ENCODE assay signal across 9 cellular contexts in the genomic region with DNA sequence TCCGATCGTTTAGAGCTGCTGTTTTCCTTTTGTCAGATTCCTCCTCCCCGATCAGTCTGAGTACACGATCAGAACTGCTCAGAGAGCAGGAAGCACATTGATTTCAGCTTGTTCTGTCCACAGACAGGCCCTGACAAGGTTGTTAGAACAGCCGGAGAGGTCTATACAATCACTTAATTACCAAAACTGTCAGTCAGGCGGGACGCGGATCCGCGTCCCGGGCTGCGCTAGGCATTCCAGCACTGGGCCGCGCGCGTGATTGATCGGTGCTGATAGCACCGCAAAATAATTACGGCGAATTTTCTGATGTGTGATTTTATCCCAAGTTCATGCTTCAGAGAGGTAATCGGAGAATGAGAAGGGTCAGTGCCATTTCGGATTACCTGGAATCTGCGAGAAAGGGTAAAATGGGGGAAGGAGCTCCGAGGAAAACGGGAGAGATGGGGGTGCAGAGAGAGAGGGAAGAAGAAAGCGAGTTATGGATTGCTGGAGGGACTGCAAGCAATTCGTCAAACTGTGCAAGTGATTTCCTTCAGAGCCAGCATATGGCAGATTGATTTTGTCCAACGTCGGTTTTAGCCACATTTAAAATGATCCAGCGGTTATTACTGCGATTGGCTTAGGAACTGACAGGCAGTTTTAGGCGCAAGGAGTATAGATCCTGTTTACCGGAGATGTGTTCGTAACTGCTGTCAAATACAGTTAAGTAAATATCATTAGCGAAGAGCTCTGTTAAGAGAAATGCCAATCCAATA. TPM values are rescaled to one million over a fixed set of nuclear protein-coding genes. Genes with fewer than 3 reads are reported as not detected.
DNase-seq lines count a peak whose midpoint lies in the region; ATAC-seq and TF ChIP-seq lines count a peak whose summit lies in the region.
"Had no signal": no experiment of that assay in that cellular context is flagged by ENCODE, and none has a peak within 500 bp of the region (broad histone marks: within the 10 kb centered on the region; RNA-seq: fewer than 3 reads in every experiment).

No MANE protein-coding gene starts in this region.

- peak overlapping the region; percentile 61 for H3K4me2 ChIP-seq in osteoblast (ENCODE audit: insufficient read depth, low read length)

- ATAC-seq in T-cell (replicated peaks in 1 of 4) = peak in 1 of 4 experiments; percentile 45
- peak; percentile 20 for ATAC-seq in esophagus mucosa

- no peaks in the 10 kb centered on the region for H3K79me2 ChIP-seq in osteoblast (ENCODE audit: insufficient read depth, low read length)

- peak overlapping the region in 7 of 8 donors; percentile 11 to 86 (median 70) for H3K27ac Mint-ChIP-seq in CD8-positive, alpha-beta memory T cell
- H3K27ac Mint-ChIP-seq in T-cell = peak overlapping the region in 1 of 2 donors; percentile 69

- H3K4me1 ChIP-seq in CD8-positive, alpha-beta memory T cell (ENCODE audit: insufficient read depth, low read length) = peaks cover 40% of the 10 kb centered on the region
- peaks cover 2% of the 10 kb centered on the region for H3K4me1 ChIP-seq in osteoblast (ENCODE audit: insufficient read depth, low read length)

- peak overlapping the region; percentile 26 to 88 (median 61) for H3K4me3 Mint-ChIP-seq in CD8-positive, alpha-beta memory T cell
- peak overlapping the region; percentile 37 to 75 (median 65) for H3K4me3 Mint-ChIP-seq in T-cell

- no peak for DNase-seq in CD8-positive, alpha-beta memory T cell
- no peak for DNase-seq in T-cell
- DNase-seq in osteoblast (ENCODE audit: insufficient read length, low spot score, missing footprints) = peak; percentile 87
- no peak for DNase-seq in NCI-H345 (lab: John Stamatoyannopoulos, UW)
- DNase-seq in NCI-H446 treated with DMSO at 0.1 percent for 48 hours (lab: John Stamatoyannopoulos, UW) = no peak
- no peak for DNase-seq in NK-92 treated with Interleukin-12 subunit alpha and Interleukin-12 subunit beta, amount 100 ng/mL, for 24 hours (lab: John Stamatoyannopoulos, UW)
- no peak for DNase-seq in AG08395 (ENCODE audit: low spot score)

- no peak overlapping the region for H3K27ac ChIP-seq in CD8-positive, alpha-beta memory T cell (ENCODE audit: low read depth, low read length)
- no peak overlapping the region for H3K27ac ChIP-seq in osteoblast (ENCODE audit: low read depth, low read length)
- H3K27ac ChIP-seq: upper lobe of left lung had no signal

- H2AFZ ChIP-seq in osteoblast (ENCODE audit: low read length) = peak overlapping the region; percentile 49

- TF ChIP-seq CTCF in osteoblast (IDR thresholded peaks at IDR 0.05; ENCODE audit: extremely low read depth, low read depth, low read length) = no peak

- CTCF ChIA-PET in CD8-positive, alpha-beta memory T cell (lab: Charles Lee) = interaction anchor here (1.2 kb wide), 1 partner anchor 10 kb away, joined by 3 read pairs; no protein-coding TSS in a partner anchor
- CTCF ChIA-PET in T-cell (lab: Charles Lee) = no interaction called here

- no peak overlapping the region for H3K4me3 ChIP-seq in CD8-positive, alpha-beta memory T cell (ENCODE audit: low read length)
- H3K4me3 ChIP-seq in osteoblast (ENCODE audit: insufficient read depth, low read length) = peak overlapping the region; percentile 54

- H3K27me3 ChIP-seq in CD8-positive, alpha-beta memory T cell (ENCODE audit: insufficient read depth, low read length, poor library complexity, severe bottlenecking) = peaks cover 98% of the 10 kb centered on the region
- H3K27me3 ChIP-seq in osteoblast (ENCODE audit: insufficient read depth, low read length) = peaks cover 95% of the 10 kb centered on the region

- H3K9me3 Mint-ChIP-seq in CD8-positive, alpha-beta memory T cell = peaks cover 11 to 35% (median 34%) of the 10 kb centered on the region in 5 donors
- peaks cover 2 to 4% (median 3%) of the 10 kb centered on the region in 3 donors for H3K9me3 Mint-ChIP-seq in T-cell

- H3K27me3 Mint-ChIP-seq in CD8-positive, alpha-beta memory T cell = peaks cover 93 to 95% of the 10 kb centered on the region in 2 donors
- peaks cover 83 to 95% of the 10 kb centered on the region in 2 donors for H3K27me3 Mint-ChIP-seq in T-cell

- H3K9me3 ChIP-seq in CD8-positive, alpha-beta memory T cell (ENCODE audit: low read length) = no peaks in the 10 kb centered on the region
- no peaks in the 10 kb centered on the region for H3K9me3 ChIP-seq in osteoblast (ENCODE audit: low read depth, low read length)
- H3K9me3 ChIP-seq: upper lobe of left lung had no signal

- no peaks in the 10 kb centered on the region for H3K36me3 ChIP-seq in CD8-positive, alpha-beta memory T cell (ENCODE audit: insufficient read depth, low read length)
- no peaks in the 10 kb centered on the region for H3K36me3 ChIP-seq in osteoblast (ENCODE audit: insufficient read depth, low read length)
- H3K36me3 ChIP-seq: upper lobe of left lung had no signal

- H4K20me1 ChIP-seq in osteoblast (ENCODE audit: insufficient read depth, low read length) = no peaks in the 10 kb centered on the region

- POLR2A ChIA-PET in CD8-positive, alpha-beta memory T cell (lab: Charles Lee) = no interaction called here
- POLR2A ChIA-PET in T-cell (lab: Charles Lee) = no interaction called here

- H3K4me1 Mint-ChIP-seq in CD8-positive, alpha-beta memory T cell = peaks cover 65 to 74% (median 70%) of the 10 kb centered on the region in 3 donors
- H3K4me1 Mint-ChIP-seq in T-cell = peaks cover 61 to 87% (median 72%) of the 10 kb centered on the region in 3 donors

- peaks cover 0 to 5% (median 1%) of the 10 kb centered on the region in 3 donors for H3K36me3 Mint-ChIP-seq in CD8-positive, alpha-beta memory T cell
- no peaks in the 10 kb centered on the region for H3K36me3 Mint-ChIP-seq in T-cell

RNA-seq across cellular contexts. Expression of gene BARHL2, which starts 9.0 kb away (rescaled TPM):
- not detected for total RNA-seq in CD8-positive, alpha-beta memory T cell
- not detected for polyA plus RNA-seq in CD8-positive, alpha-beta memory T cell
- total RNA-seq in T-cell (not detected), esophagus mucosa (not detected), osteoblast (not detected in 2 replicates)
- total RNA-seq: upper lobe of left lung had no signal
